10 cellular contexts compared by ENCODE assay signal in the genomic region with DNA sequence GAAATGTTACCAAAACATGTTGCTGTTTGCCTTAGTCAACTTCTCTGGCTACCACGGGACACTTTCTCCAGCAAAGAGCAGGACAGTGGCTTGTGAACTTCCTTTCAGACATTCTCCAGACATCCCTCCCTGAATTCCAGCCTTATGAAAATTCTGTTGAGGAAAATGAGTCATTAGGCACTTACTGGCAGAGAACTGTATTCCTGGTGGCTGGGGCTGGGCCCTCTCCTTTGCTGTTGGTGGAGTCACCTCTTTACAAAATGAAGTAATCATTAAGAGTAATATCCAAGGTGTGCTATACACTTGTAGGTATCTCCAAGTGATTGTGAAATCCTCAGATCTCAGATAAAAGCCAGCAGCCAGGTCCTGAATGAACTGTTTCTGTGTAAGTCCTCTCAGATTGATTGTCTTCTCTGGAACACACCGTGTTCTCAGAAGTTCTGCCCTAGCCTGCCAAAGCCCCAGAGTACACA. TPM values are rescaled to one million over a fixed set of nuclear protein-coding genes. Genes with fewer than 3 reads are reported as not detected.
DNase-seq lines count a peak whose midpoint lies in the region; ATAC-seq and TF ChIP-seq lines count a peak whose summit lies in the region.
"Had no signal": no experiment of that assay in that cellular context is flagged by ENCODE, and none has a peak within 500 bp of the region (broad histone marks: within the 10 kb centered on the region; RNA-seq: fewer than 3 reads in every experiment).

No MANE protein-coding gene starts in this region.

- DNase-seq in GM04504 (ENCODE audit: low read depth): peak; percentile 79
- DNase-seq in ascending aorta (ENCODE audit: low spot score in 2 of 2): peak in 1 of 2 donors; percentile 80
- no peak for DNase-seq in left ventricle myocardium inferior
- DNase-seq in NCI-H526 treated with DMSO at 0.1 percent for 48 hours (lab: John Stamatoyannopoulos, UW): no peak
- no peak for DNase-seq in WTC11 (ENCODE audit: low spot score)
- DNase-seq in NCI-H446 treated with DMSO at 0.1 percent for 48 hours (lab: John Stamatoyannopoulos, UW): no peak
- DNase-seq: adrenal gland; stimulated activated naive B cell treated with anti-CD40 and anti-IgM and Interleukin-4, amounts not matched to agents 10 μg/mL and 1 μg/mL and 100 μg/mL, for 72 hours had no signal

- H3K9me3 Mint-ChIP-seq in WTC11: no peaks in the 10 kb centered on the region
- H3K9me3 Mint-ChIP-seq: stimulated activated naive B cell treated with anti-CD40 and anti-IgM and Interleukin-4, amounts not matched to agents 10 μg/mL and 1 μg/mL and 100 μg/mL, for 72 hours had no signal

- POLR2A ChIA-PET in WTC11 (lab: Charles Lee): no interaction called here

- TF ChIP-seq CTCF in ascending aorta (IDR thresholded peaks at IDR 0.05): no peak
- TF ChIP-seq CTCF in left ventricle myocardium inferior (IDR thresholded peaks at IDR 0.05; ENCODE audit: borderline replicate concordance): no peak
- TF ChIP-seq CTCF in WTC11 (IDR thresholded peaks at IDR 0.05): no peak

- H3K27ac Mint-ChIP-seq in WTC11: no peak overlapping the region
- H3K27ac Mint-ChIP-seq: stimulated activated naive B cell treated with anti-CD40 and anti-IgM and Interleukin-4, amounts not matched to agents 10 μg/mL and 1 μg/mL and 100 μg/mL, for 72 hours had no signal

- peaks cover 15% of the 10 kb centered on the region for H3K4me1 Mint-ChIP-seq in WTC11
- H3K4me1 Mint-ChIP-seq: stimulated activated naive B cell treated with anti-CD40 and anti-IgM and Interleukin-4, amounts not matched to agents 10 μg/mL and 1 μg/mL and 100 μg/mL, for 72 hours had no signal

- H3K27me3 Mint-ChIP-seq in WTC11 (ENCODE audit: low read depth): no peaks in the 10 kb centered on the region

- H3K4me3 Mint-ChIP-seq in WTC11: no peak overlapping the region
- H3K4me3 Mint-ChIP-seq: stimulated activated naive B cell treated with anti-CD40 and anti-IgM and Interleukin-4, amounts not matched to agents 10 μg/mL and 1 μg/mL and 100 μg/mL, for 72 hours had no signal

- no peaks in the 10 kb centered on the region for H3K36me3 Mint-ChIP-seq in WTC11
- H3K36me3 Mint-ChIP-seq: stimulated activated naive B cell treated with anti-CD40 and anti-IgM and Interleukin-4, amounts not matched to agents 10 μg/mL and 1 μg/mL and 100 μg/mL, for 72 hours had no signal

- ATAC-seq in GM18517 (IDR thresholded peaks at IDR 0.05; ENCODE audit: unreplicated experiment) (no peak), WTC11 (no peak)
- ATAC-seq: stimulated activated naive B cell treated with anti-CD40 and anti-IgM and Interleukin-4, amounts not matched to agents 10 μg/mL and 1 μg/mL and 100 μg/mL, for 72 hours had no signal

- no peaks in the 10 kb centered on the region for H3K36me3 ChIP-seq in ascending aorta
- no peaks in the 10 kb centered on the region for H3K36me3 ChIP-seq in left ventricle myocardium inferior
- H3K36me3 ChIP-seq in skeletal muscle satellite cell (ENCODE audit: insufficient read depth, low read length): peaks cover 13% of the 10 kb centered on the region
- H3K36me3 ChIP-seq: adrenal gland had no signal

- intact Hi-C loops in ascending aorta (cut with DNase I): loop anchor here (2.0 kb wide), 1 partner anchor 16 kb away; no protein-coding TSS in a partner anchor
- intact Hi-C loops in left ventricle myocardium inferior (cut with micrococcal nuclease): no loop called here

- peak overlapping the region; percentile 83 for H3K4me2 ChIP-seq in skeletal muscle satellite cell (ENCODE audit: low read length)

- H3K4me3 ChIP-seq in ascending aorta: peak overlapping the region in 1 of 2 donors; percentile 56
- no peak overlapping the region for H3K4me3 ChIP-seq in left ventricle myocardium inferior
- peak overlapping the region; percentile 3 for H3K4me3 ChIP-seq in skeletal muscle satellite cell (ENCODE audit: low read length)
- H3K4me3 ChIP-seq: adrenal gland had no signal

- H3K9me3 ChIP-seq in ascending aorta (no peaks in the 10 kb centered on the region), left ventricle myocardium inferior (replicated peaks) (no peaks in the 10 kb centered on the region), skeletal muscle satellite cell (replicated peaks; ENCODE audit: low read length) (no peaks in the 10 kb centered on the region)
- H3K9me3 ChIP-seq: adrenal gland had no signal

- H3K27me3 ChIP-seq in ascending aorta: no peaks in the 10 kb centered on the region
- no peaks in the 10 kb centered on the region for H3K27me3 ChIP-seq in left ventricle myocardium inferior (ENCODE audit: low read depth)
- H3K27me3 ChIP-seq in skeletal muscle satellite cell (ENCODE audit: control insufficient read depth, insufficient read depth, low read length): no peaks in the 10 kb centered on the region
- H3K27me3 ChIP-seq: adrenal gland had no signal

- H3K9ac ChIP-seq in skeletal muscle satellite cell (ENCODE audit: low read depth, low read length): peak overlapping the region; percentile 95

- CTCF ChIA-PET in WTC11 (lab: Charles Lee): no interaction called here

- H3K27ac ChIP-seq in ascending aorta (peak overlapping the region; percentile 74 to 75), left ventricle myocardium inferior (replicated peaks) (peak overlapping the region; percentile 67)
- H3K27ac ChIP-seq: adrenal gland had no signal

- peaks cover 3 to 22% of the 10 kb centered on the region in 2 donors for H3K4me1 ChIP-seq in ascending aorta
- peaks cover 27% of the 10 kb centered on the region for H3K4me1 ChIP-seq in left ventricle myocardium inferior
- peaks cover 48% of the 10 kb centered on the region for H3K4me1 ChIP-seq in skeletal muscle satellite cell (ENCODE audit: control insufficient read depth, insufficient read depth, low read length)

TF ChIP-seq in WTC11, 78 proteins besides CTCF, POLR2A, EP300 and RAD21:
- no peak for TF ChIP-seq FOXP1 (CRISPR knock-in tag; IDR thresholded peaks at IDR 0.05; ENCODE audit: borderline replicate concordance)
- TF ChIP-seq ZNF263 (CRISPR knock-in tag; IDR thresholded peaks at IDR 0.05; ENCODE audit: low read depth): no peak
- no peak for TF ChIP-seq ZNF423 (CRISPR knock-in tag; IDR thresholded peaks at IDR 0.05)
- no peak for TF ChIP-seq RORB (CRISPR knock-in tag; IDR thresholded peaks at IDR 0.05)
- no peak for TF ChIP-seq ZNF232 (CRISPR knock-in tag; IDR thresholded peaks at IDR 0.05)
TF ChIP-seq in WTC11: peak in this region for 0.

RNA-seq across cellular contexts. Expression of a gene that starts 1.4 kb away (rescaled TPM):
- 16.7 TPM for total RNA-seq in ascending aorta
- total RNA-seq in left ventricle myocardium inferior: 0.71 TPM
- 66.2 and 94.0 TPM in 2 replicates for total RNA-seq in skeletal muscle satellite cell (2012; rRNA removed)
- 0.21 TPM in 1 of 3 replicates, not detected in the others for total RNA-seq in WTC11 (2021)

Comparison
In these comparisons a context has a peak if more than half of its experiments do, and no peak if none do; other contexts are left out.
1. RNA of a gene that starts 1.4 kb away (total RNA-seq): 16.7 TPM in ascending aorta (single experiment); 0.71 TPM in left ventricle myocardium inferior (single experiment) and 0.21 TPM in WTC11; every median in the first group is over 10 times any median in the second.